ENCODE assay signal across 8 cellular contexts in the genomic region with DNA sequence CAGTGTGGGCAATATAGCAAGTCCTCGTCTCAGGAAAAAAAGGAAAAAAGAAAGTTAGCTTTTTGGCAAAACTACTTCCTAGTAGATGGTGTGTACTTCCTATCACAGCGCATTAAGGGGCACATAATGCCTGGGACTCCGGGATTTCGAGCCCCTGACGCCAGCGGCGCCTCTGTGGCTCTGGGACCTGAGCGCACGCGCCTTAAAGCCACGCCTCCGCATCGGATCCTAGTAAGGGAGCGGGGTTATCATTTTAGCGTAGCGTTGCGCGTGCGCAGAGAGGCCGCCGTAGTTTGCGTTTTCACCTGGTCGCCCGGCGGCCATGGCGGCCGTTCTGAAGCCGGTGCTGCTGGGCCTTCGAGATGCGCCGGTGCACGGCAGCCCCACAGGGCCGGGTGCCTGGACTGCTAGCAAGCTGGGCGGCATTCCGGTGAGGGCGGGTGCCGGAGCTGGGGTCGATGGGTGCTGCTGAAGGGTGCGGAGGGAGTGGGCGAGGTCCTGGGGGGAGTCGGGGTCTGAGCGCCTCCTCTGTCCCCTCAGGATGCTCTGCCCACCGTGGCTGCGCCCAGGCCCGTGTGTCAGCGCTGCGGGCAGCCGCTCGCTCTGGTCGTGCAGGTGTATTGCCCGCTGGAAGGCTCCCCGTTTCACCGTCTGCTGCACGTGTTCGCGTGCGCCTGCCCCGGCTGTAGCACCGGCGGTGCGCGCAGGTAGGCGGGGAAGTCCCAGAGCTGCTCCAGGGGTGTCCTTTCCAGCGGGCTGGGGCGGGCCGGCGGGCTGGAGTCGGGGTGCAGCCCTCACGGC. TPM values are rescaled to one million over a fixed set of nuclear protein-coding genes. Genes with fewer than 3 reads are reported as not detected.
DNase-seq lines count a peak whose midpoint lies in the region; TF ChIP-seq lines count a peak whose summit lies in the region.

A gene with protein sequence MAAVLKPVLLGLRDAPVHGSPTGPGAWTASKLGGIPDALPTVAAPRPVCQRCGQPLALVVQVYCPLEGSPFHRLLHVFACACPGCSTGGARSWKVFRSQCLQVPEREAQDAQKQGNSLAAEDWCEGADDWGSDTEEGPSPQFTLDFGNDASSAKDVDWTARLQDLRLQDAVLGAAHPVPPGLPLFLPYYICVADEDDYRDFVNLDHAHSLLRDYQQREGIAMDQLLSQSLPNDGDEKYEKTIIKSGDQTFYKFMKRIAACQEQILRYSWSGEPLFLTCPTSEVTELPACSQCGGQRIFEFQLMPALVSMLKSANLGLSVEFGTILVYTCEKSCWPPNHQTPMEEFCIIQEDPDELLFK (plus strand): TSS at position 291 of the 801 bp plus-strand sequence. CDS start 32 bp downstream, at position 323.

- DNase-seq in GDM1 (lab: John Stamatoyannopoulos, UW) = peak; percentile 85
- DNase-seq in HEK293T (ENCODE audit: extremely low spot score) = peak; percentile 96
- DNase-seq in MV-4-11 (lab: John Stamatoyannopoulos, UW) = peak; percentile 87
- peak; percentile 74 to 90 for DNase-seq in SJSA1 (ENCODE audit: low read depth in 1 of 2, low spot score in 2 of 2)
- DNase-seq in activated naive CD4-positive, alpha-beta T cell (lab: John Stamatoyannopoulos, UW) = peak; percentile 83 to 90 (median 86)
- peak; percentile 96 for DNase-seq in germinal center (ENCODE audit: low spot score)
- DNase-seq in nucleus accumbens (lab: John Stamatoyannopoulos, UW) = peak in 54 of 56 donors; percentile 20 to 92 (median 68)
- DNase-seq in suprapubic skin (ENCODE audit: low spot score in 2 of 2) = peak; percentile 93 to 94

- H3K36me3 ChIP-seq in SJSA1 (peaks cover 15% of the 10 kb centered on the region), suprapubic skin (peaks cover 25% of the 10 kb centered on the region)

- TF ChIP-seq EP300 in suprapubic skin (IDR thresholded peaks at IDR 0.05) = no peak

- H3K27ac ChIP-seq in SJSA1 (no peak within 1 kb of the TSS), suprapubic skin (peak within 1 kb of the TSS; percentile 58)

- POLR2A ChIA-PET in HEK293T (lab: Yijun Ruan, JAX) = interaction anchor here (1.0 kb wide), 2 partner anchors 24 to 40 kb away, joined by 3 read pairs; partner anchors contain the start of gene UBA2

- CTCF ChIA-PET in HEK293T (lab: Yijun Ruan, JAX) = interaction anchor here (0.5 kb wide), 1 partner anchor 221 kb away, joined by 3 read pairs; no protein-coding TSS in a partner anchor

- H3K9me3 ChIP-seq in SJSA1 (replicated peaks) = no peaks in the 10 kb centered on the region
- no peaks in the 10 kb centered on the region for H3K9me3 ChIP-seq in suprapubic skin

- H3K4me1 ChIP-seq in SJSA1 (replicated peaks) = no peaks in the 10 kb centered on the region; the same call in 1 of the 2 replicates
- H3K4me1 ChIP-seq in suprapubic skin = peaks cover 6% of the 10 kb centered on the region

- H3K27me3 ChIP-seq in SJSA1 (replicated peaks) (no peaks in the 10 kb centered on the region), suprapubic skin (no peaks in the 10 kb centered on the region)

- under 1% methylated on average over 44 of the region's 69 CpGs for WGBS in suprapubic skin

- peak within 1 kb of the TSS; percentile 68 for H3K4me3 ChIP-seq in SJSA1
- H3K4me3 ChIP-seq in suprapubic skin = peak within 1 kb of the TSS; percentile 95

- no peak for TF ChIP-seq POLR2A in suprapubic skin (IDR thresholded peaks at IDR 0.05)

- TF ChIP-seq CTCF in suprapubic skin (IDR thresholded peaks at IDR 0.05) = no peak

TF ChIP-seq in HEK293T, 16 proteins besides CTCF, POLR2A, EP300 and RAD21:
- no peak for TF ChIP-seq CTBP1 (IDR thresholded peaks at IDR 0.05; ENCODE audit: borderline replicate concordance)
- TF ChIP-seq FOXK2 (IDR thresholded peaks at IDR 0.05) = no peak
- no peak for TF ChIP-seq ARNT (IDR thresholded peaks at IDR 0.05)
- no peak for TF ChIP-seq BHLHE40 (IDR thresholded peaks at IDR 0.05; ENCODE audit: borderline replicate concordance)
- TF ChIP-seq PKNOX1 (IDR thresholded peaks at IDR 0.05) = no peak
- TF ChIP-seq L3MBTL2 (conservative IDR thresholded peaks at IDR 0.05) = peak; percentile 96
- TF ChIP-seq SUZ12 (IDR thresholded peaks at IDR 0.05) = no peak
- TF ChIP-seq ELF4 (IDR thresholded peaks at IDR 0.05) = no peak
- no peak for TF ChIP-seq NFRKB (IDR thresholded peaks at IDR 0.05)

RNA-seq across cellular contexts. Expression of the gene that starts here (rescaled TPM):
- total RNA-seq in SJSA1 (2014; rRNA removed; shearing (Covaris generic)) = 19.9 and 31.1 TPM in 2 replicates
- total RNA-seq in suprapubic skin = 10 to 100 TPM in 3 of 4 donors, 1 to 10 TPM in 1; 5.9 to 20.3 (median 14.7) TPM
